ENCODE assay signal across 8 cellular contexts in genomic region chr17:76793775-76794174, GRCh38. TPM values are rescaled to one million over a fixed set of nuclear protein-coding genes. Genes with fewer than 3 reads are reported as not detected.
A peak's percentile ranks its signal among the peaks of the same experiment; 100 is the strongest.
DNase-seq lines count a peak whose midpoint lies in the region; ATAC-seq and TF ChIP-seq lines count a peak whose summit lies in the region.

No MANE protein-coding gene starts in this region.

- H3K9me3 ChIP-seq in transverse colon: no peaks in the 10 kb centered on the region

- peaks cover 4% of the 10 kb centered on the region for H3K9me3 Mint-ChIP-seq in activated CD4-positive, alpha-beta T cell treated with anti-CD3 and anti-CD28 coated beads for 36 hours (ENCODE audit: low read depth)
- H3K9me3 Mint-ChIP-seq in activated CD4-positive, alpha-beta memory T cell treated with anti-CD3 and anti-CD28 coated beads for 36 hours: no peaks in the 10 kb centered on the region
- peaks cover 3% of the 10 kb centered on the region for H3K9me3 Mint-ChIP-seq in progenitor cell of endocrine pancreas (ENCODE audit: low read depth)

- WGBS in transverse colon (ENCODE audit: low coverage in 1 of 2), 2 donors: 82 to 91% methylated on average over 3 to 4 of the region's 4 CpGs

- no peak for TF ChIP-seq EP300 in transverse colon (IDR thresholded peaks at IDR 0.05; ENCODE audit: low read depth)

- in situ Hi-C loops in transverse colon (cut with MboI; ENCODE audit: low pct_ligation_motif_present in 1 of 4, low pct_unique_long_range_greater_than_20kb in 1 of 4, low sequenced_read_pairs in 3 of 4): no loop called here

- TF ChIP-seq POLR2A in transverse colon (IDR thresholded peaks at IDR 0.05): no peak

- TF ChIP-seq CTCF in progenitor cell of endocrine pancreas (IDR thresholded peaks at IDR 0.05; ENCODE audit: unreplicated experiment): peak; percentile 31
- no peak for TF ChIP-seq CTCF in transverse colon (IDR thresholded peaks at IDR 0.05)
- no peak for TF ChIP-seq CTCF in omental fat pad (IDR thresholded peaks at IDR 0.05)

- H3K4me1 ChIP-seq in transverse colon: peaks cover 0 to 10% (median 0%) of the 10 kb centered on the region in 4 donors

- H3K27ac Mint-ChIP-seq in activated CD4-positive, alpha-beta T cell treated with anti-CD3 and anti-CD28 coated beads for 36 hours: no peak overlapping the region
- H3K27ac Mint-ChIP-seq in activated CD4-positive, alpha-beta memory T cell treated with anti-CD3 and anti-CD28 coated beads for 36 hours: no peak overlapping the region
- no peak overlapping the region for H3K27ac Mint-ChIP-seq in progenitor cell of endocrine pancreas

- H3K27ac ChIP-seq in transverse colon: no peak overlapping the region

- H3K4me1 Mint-ChIP-seq in activated CD4-positive, alpha-beta T cell treated with anti-CD3 and anti-CD28 coated beads for 36 hours: peaks cover 10% of the 10 kb centered on the region
- H3K4me1 Mint-ChIP-seq in activated CD4-positive, alpha-beta memory T cell treated with anti-CD3 and anti-CD28 coated beads for 36 hours (ENCODE audit: low read depth): peaks cover 12% of the 10 kb centered on the region
- H3K4me1 Mint-ChIP-seq in progenitor cell of endocrine pancreas (ENCODE audit: low read depth): peaks cover 5% of the 10 kb centered on the region

- H3K36me3 Mint-ChIP-seq in activated CD4-positive, alpha-beta T cell treated with anti-CD3 and anti-CD28 coated beads for 36 hours (ENCODE audit: low read depth): peaks cover 2% of the 10 kb centered on the region
- no peaks in the 10 kb centered on the region for H3K36me3 Mint-ChIP-seq in activated CD4-positive, alpha-beta memory T cell treated with anti-CD3 and anti-CD28 coated beads for 36 hours
- H3K36me3 Mint-ChIP-seq in progenitor cell of endocrine pancreas (ENCODE audit: insufficient read depth): peaks cover 5% of the 10 kb centered on the region

- no peak overlapping the region for H3K4me3 Mint-ChIP-seq in activated CD4-positive, alpha-beta T cell treated with anti-CD3 and anti-CD28 coated beads for 36 hours
- H3K4me3 Mint-ChIP-seq in activated CD4-positive, alpha-beta memory T cell treated with anti-CD3 and anti-CD28 coated beads for 36 hours: no peak overlapping the region
- no peak overlapping the region for H3K4me3 Mint-ChIP-seq in progenitor cell of endocrine pancreas (ENCODE audit: low read depth)

- H3K27me3 Mint-ChIP-seq in activated CD4-positive, alpha-beta T cell treated with anti-CD3 and anti-CD28 coated beads for 36 hours: no peaks in the 10 kb centered on the region
- no peaks in the 10 kb centered on the region for H3K27me3 Mint-ChIP-seq in activated CD4-positive, alpha-beta memory T cell treated with anti-CD3 and anti-CD28 coated beads for 36 hours
- H3K27me3 Mint-ChIP-seq in progenitor cell of endocrine pancreas: no peaks in the 10 kb centered on the region

- peak; percentile 17 for DNase-seq in activated CD4-positive, alpha-beta T cell treated with anti-CD3 and anti-CD28 coated beads for 36 hours
- DNase-seq in activated CD4-positive, alpha-beta T cell treated with anti-CD3 and anti-CD28 coated beads, Interleukin-2, amount 50 U/mL, for 4 hours: no peak
- peak; percentile 40 for DNase-seq in NCI-H1694 treated with DMSO at 0.1 percent for 48 hours (lab: John Stamatoyannopoulos, UW)
- peak; percentile 13 for DNase-seq in activated CD4-positive, alpha-beta memory T cell treated with anti-CD3 and anti-CD28 coated beads for 36 hours
- no peak for DNase-seq in progenitor cell of endocrine pancreas (ENCODE audit: low spot score, unreplicated experiment)
- DNase-seq in transverse colon: no peak
- no peak for DNase-seq in omental fat pad (ENCODE audit: low spot score)
- DNase-seq in T1000 (lab: John Stamatoyannopoulos, UW): no peak

- intact Hi-C loops in activated CD4-positive, alpha-beta T cell treated with anti-CD3 and anti-CD28 coated beads for 36 hours (cut with DNase I, micrococcal nuclease): no loop called here
- intact Hi-C loops in activated CD4-positive, alpha-beta memory T cell treated with anti-CD3 and anti-CD28 coated beads for 36 hours (cut with micrococcal nuclease): loop anchor here (5.0 kb wide), 1 partner anchor 41 kb away; no protein-coding TSS in a partner anchor
- intact Hi-C loops in transverse colon (cut with DNase I; ENCODE audit: low total_unique reads): no loop called here

- no peaks in the 10 kb centered on the region for H3K27me3 ChIP-seq in transverse colon

- POLR2A ChIA-PET in activated CD4-positive, alpha-beta T cell treated with anti-CD3 and anti-CD28 coated beads for 36 hours (lab: Charles Lee): no interaction called here
- POLR2A ChIA-PET in activated CD4-positive, alpha-beta memory T cell treated with anti-CD3 and anti-CD28 coated beads for 36 hours (lab: Charles Lee): no interaction called here

- no peak overlapping the region for H3K4me3 ChIP-seq in transverse colon

- CTCF ChIA-PET in activated CD4-positive, alpha-beta T cell treated with anti-CD3 and anti-CD28 coated beads for 36 hours (lab: Charles Lee): no interaction called here
- CTCF ChIA-PET in activated CD4-positive, alpha-beta memory T cell treated with anti-CD3 and anti-CD28 coated beads for 36 hours (lab: Charles Lee): no interaction called here

- no peaks in the 10 kb centered on the region for H3K36me3 ChIP-seq in transverse colon

- peak; percentile 47 for ATAC-seq in activated CD4-positive, alpha-beta T cell treated with anti-CD3 and anti-CD28 coated beads for 36 hours
- ATAC-seq in omental fat pad (ENCODE audit: low FRiP score): no peak

RNA-seq across cellular contexts. Expression of gene MFSD11, which starts 55.9 kb away (rescaled TPM):
- 10 to 100 TPM; 10.3 to 15.1 TPM for total RNA-seq in activated CD4-positive, alpha-beta T cell treated with anti-CD3 and anti-CD28 coated beads for 36 hours
- total RNA-seq in activated CD4-positive, alpha-beta memory T cell treated with anti-CD3 and anti-CD28 coated beads for 36 hours: 10 to 100 TPM; 17.5 to 18.3 TPM
- total RNA-seq in progenitor cell of endocrine pancreas (35.6 and 38.7 TPM in 2 replicates), transverse colon (10 to 100 TPM in 3 of 4 donors, 1 to 10 TPM in 1; 7.6 to 41.3 (median 25.7) TPM), omental fat pad (10 to 100 TPM; 17.9 to 38.9 (median 26.3) TPM)

RNA-seq across cellular contexts. Expression of gene SRSF2, which starts 56.6 kb away (rescaled TPM):
- total RNA-seq in activated CD4-positive, alpha-beta T cell treated with anti-CD3 and anti-CD28 coated beads for 36 hours: 100 to 1,000 TPM; 335 to 340 TPM
- 100 to 1,000 TPM; 299 TPM for total RNA-seq in activated CD4-positive, alpha-beta memory T cell treated with anti-CD3 and anti-CD28 coated beads for 36 hours
- 265 and 276 TPM in 2 replicates for total RNA-seq in progenitor cell of endocrine pancreas
- 1,000 to 10,000 TPM in 1 of 4 donors, 100 to 1,000 TPM in 3; 193 to 1,196 (median 348) TPM for total RNA-seq in transverse colon
- 100 to 1,000 TPM; 208 to 463 (median 244) TPM for total RNA-seq in omental fat pad

Comparison
In these comparisons a context has a peak if more than half of its experiments do, and no peak if none do; other contexts are left out.
1. DNase-seq: peak in activated CD4-positive, alpha-beta T cell treated with anti-CD3 and anti-CD28 coated beads for 36 hours (single experiment), NCI-H1694 treated with DMSO at 0.1 percent for 48 hours (single experiment) and activated CD4-positive, alpha-beta memory T cell treated with anti-CD3 and anti-CD28 coated beads for 36 hours (single experiment); none in activated CD4-positive, alpha-beta T cell treated with anti-CD3 and anti-CD28 coated beads, Interleukin-2, amount 50 U/mL, for 4 hours (0 of 2), progenitor cell of endocrine pancreas (single experiment), transverse colon (single experiment), omental fat pad (single experiment) and T1000 (single experiment).